In genomic region chr19:30745476-30745985, GRCh38 we compare ENCODE assay signal across 18 cellular contexts.
DNase-seq lines count a peak whose midpoint lies in the region; ATAC-seq and TF ChIP-seq lines count a peak whose summit lies in the region.
"Had no signal": no experiment of that assay in that cellular context is flagged by ENCODE, and none has a peak within 500 bp of the region (broad histone marks: within the 10 kb centered on the region; RNA-seq: fewer than 3 reads in every experiment).

No MANE protein-coding gene starts in this region.

- H3K27ac Mint-ChIP-seq in activated CD8-positive, alpha-beta memory T cell treated with anti-CD3 and anti-CD28 coated beads, Interleukin-2, amount 10 ng/mL, durations not matched to agents 7 days and 5 days: no peak overlapping the region
- H3K27ac Mint-ChIP-seq in osteocyte (ENCODE audit: unreplicated experiment): no peak overlapping the region
- H3K27ac Mint-ChIP-seq: B cell; CD4-positive, CD25-positive, alpha-beta regulatory T cell; CD8-positive, alpha-beta T cell; HFFc6 had no signal

- CTCF ChIA-PET in activated CD8-positive, alpha-beta memory T cell treated with anti-CD3 and anti-CD28 coated beads, Interleukin-2, amount 10 ng/mL, durations not matched to agents 7 days and 5 days (lab: Charles Lee): no interaction called here
- CTCF ChIA-PET in RWPE1 (lab: Yijun Ruan, JAX): no interaction called here

- POLR2A ChIA-PET in RWPE1 (lab: Yijun Ruan, JAX; ENCODE audit: low non-redundant PET): no interaction called here

- no peaks in the 10 kb centered on the region for H3K9me3 Mint-ChIP-seq in activated CD8-positive, alpha-beta memory T cell treated with anti-CD3 and anti-CD28 coated beads, Interleukin-2, amount 10 ng/mL, durations not matched to agents 7 days and 5 days (ENCODE audit: low read depth)
- H3K9me3 Mint-ChIP-seq in osteocyte (ENCODE audit: unreplicated experiment): peaks cover 39% of the 10 kb centered on the region

- H3K4me1 ChIP-seq in breast epithelium: no peaks in the 10 kb centered on the region
- H3K4me1 ChIP-seq: Caco-2, HAP-1 had no signal

- intact Hi-C loops in breast epithelium (cut with DNase I; ENCODE audit: low total_unique reads): no loop called here

- TF ChIP-seq POLR2A in breast epithelium (IDR thresholded peaks at IDR 0.05): no peak

- no peaks in the 10 kb centered on the region for H3K4me1 Mint-ChIP-seq in activated CD8-positive, alpha-beta memory T cell treated with anti-CD3 and anti-CD28 coated beads, Interleukin-2, amount 10 ng/mL, durations not matched to agents 7 days and 5 days
- no peaks in the 10 kb centered on the region for H3K4me1 Mint-ChIP-seq in osteocyte (ENCODE audit: unreplicated experiment)
- H3K4me1 Mint-ChIP-seq: B cell; CD4-positive, CD25-positive, alpha-beta regulatory T cell had no signal

- H3K27ac ChIP-seq in breast epithelium: no peak overlapping the region
- H3K27ac ChIP-seq in RWPE1: no peak overlapping the region
- H3K27ac ChIP-seq: 22Rv1, BLaER1, C4-2B had no signal

- no peaks in the 10 kb centered on the region for H3K36me3 Mint-ChIP-seq in activated CD8-positive, alpha-beta memory T cell treated with anti-CD3 and anti-CD28 coated beads, Interleukin-2, amount 10 ng/mL, durations not matched to agents 7 days and 5 days
- no peaks in the 10 kb centered on the region for H3K36me3 Mint-ChIP-seq in osteocyte (ENCODE audit: unreplicated experiment)
- H3K36me3 Mint-ChIP-seq: CD4-positive, CD25-positive, alpha-beta regulatory T cell; CD8-positive, alpha-beta T cell had no signal

- no peak for TF ChIP-seq CTCF in osteocyte (IDR thresholded peaks at IDR 0.05)
- TF ChIP-seq CTCF in breast epithelium (IDR thresholded peaks at IDR 0.05): no peak
- no peak for TF ChIP-seq CTCF in RWPE1 (conservative IDR thresholded peaks at IDR 0.05; ENCODE audit: low read depth)

- no peak for ATAC-seq in activated CD8-positive, alpha-beta memory T cell treated with anti-CD3 and anti-CD28 coated beads, Interleukin-2, amount 10 ng/mL, durations not matched to agents 7 days and 5 days
- ATAC-seq: CD8-positive, alpha-beta T cell had no signal

- peaks cover 0 to 5% of the 10 kb centered on the region in 2 donors for H3K27me3 ChIP-seq in breast epithelium
- H3K27me3 ChIP-seq: BLaER1 had no signal

- peak; percentile 26 for DNase-seq in activated CD8-positive, alpha-beta memory T cell treated with anti-CD3 and anti-CD28 coated beads, Interleukin-2, amount 10 ng/mL, durations not matched to agents 7 days and 5 days
- DNase-seq in activated CD8-positive, alpha-beta memory T cell treated with anti-CD3 and anti-CD28 coated beads for 24 hours: no peak
- DNase-seq in ecto neural progenitor cell (ENCODE audit: low spot score) (peak; percentile 13), osteocyte (ENCODE audit: extremely low spot score, unreplicated experiment) (peak; percentile 73), breast epithelium (ENCODE audit: low spot score in 2 of 2) (no peak), RWPE1 (ENCODE audit: low spot score) (no peak)
- DNase-seq: Caco-2; CD4-positive, CD25-positive, alpha-beta regulatory T cell; CD8-positive, alpha-beta T cell; DMS153; DND-41; GOT3; HFFc6 had no signal

- H3K9me3 ChIP-seq in breast epithelium: peaks cover 11 to 15% of the 10 kb centered on the region in 2 donors
- H3K9me3 ChIP-seq: HAP-1 had no signal

- no peak overlapping the region for H3K4me3 Mint-ChIP-seq in activated CD8-positive, alpha-beta memory T cell treated with anti-CD3 and anti-CD28 coated beads, Interleukin-2, amount 10 ng/mL, durations not matched to agents 7 days and 5 days
- no peak overlapping the region for H3K4me3 Mint-ChIP-seq in osteocyte (ENCODE audit: unreplicated experiment)
- H3K4me3 Mint-ChIP-seq: B cell; CD4-positive, CD25-positive, alpha-beta regulatory T cell; CD8-positive, alpha-beta T cell; HFFc6 had no signal

- no peaks in the 10 kb centered on the region for H3K27me3 Mint-ChIP-seq in activated CD8-positive, alpha-beta memory T cell treated with anti-CD3 and anti-CD28 coated beads, Interleukin-2, amount 10 ng/mL, durations not matched to agents 7 days and 5 days
- H3K27me3 Mint-ChIP-seq in osteocyte (ENCODE audit: unreplicated experiment): no peaks in the 10 kb centered on the region
- H3K27me3 Mint-ChIP-seq: B cell had no signal

- no peaks in the 10 kb centered on the region for H3K36me3 ChIP-seq in breast epithelium
- H3K36me3 ChIP-seq: BLaER1, HAP-1 had no signal

- H3K4me3 ChIP-seq in breast epithelium: no peak overlapping the region
- H3K4me3 ChIP-seq: BLaER1, HAP-1 had no signal

Comparison
In these comparisons a context has a peak if more than half of its experiments do, and no peak if none do; other contexts are left out.
1. DNase-seq: peak in activated CD8-positive, alpha-beta memory T cell treated with anti-CD3 and anti-CD28 coated beads, Interleukin-2, amount 10 ng/mL, durations not matched to agents 7 days and 5 days (single experiment), ecto neural progenitor cell (single experiment) and osteocyte (single experiment); none in activated CD8-positive, alpha-beta memory T cell treated with anti-CD3 and anti-CD28 coated beads for 24 hours (single experiment), breast epithelium (0 of 2) and RWPE1 (single experiment).